ENCODE assay signal across 28 cellular contexts in the genomic region with DNA sequence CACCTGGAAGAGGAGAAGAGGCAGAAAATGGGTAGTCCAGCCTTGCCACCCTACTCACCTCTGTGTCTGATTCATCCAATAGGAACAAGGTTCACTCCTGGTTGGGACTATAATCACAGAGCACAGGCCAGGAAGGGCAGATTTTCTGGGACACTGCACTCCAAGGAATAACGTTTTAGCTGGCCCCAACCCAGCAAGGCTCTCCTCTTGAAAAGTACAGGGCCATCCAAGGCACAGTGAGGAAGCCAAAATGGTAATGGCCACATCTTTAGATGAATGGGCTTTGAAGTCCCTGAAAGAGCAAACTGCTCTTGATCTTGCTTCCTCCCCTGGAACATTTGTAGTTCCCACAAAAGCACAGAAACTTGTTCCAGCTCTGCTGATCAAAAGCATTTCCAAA.
"Had no signal": no experiment of that assay in that cellular context is flagged by ENCODE, and none has a peak within 500 bp of the region (broad histone marks: within the 10 kb centered on the region; RNA-seq: fewer than 3 reads in every experiment).

No MANE protein-coding gene starts in this region.

- FAIRE-seq: bronchial epithelial cell, TTC549 had no signal

- H3K27ac ChIP-seq: ascending aorta, cardiac muscle cell, VCaP had no signal

- H3K4me1 ChIP-seq: ascending aorta had no signal

- H3K27me3 ChIP-seq: ascending aorta, cardiac muscle cell had no signal

- H3K4me3 ChIP-seq: ascending aorta, cardiac muscle cell had no signal

- DNase-seq: activated B cell treated with CpG ODN at 0.5 μM for 24 hours; activated CD4-positive, alpha-beta memory T cell treated with anti-CD3 and anti-CD28 coated beads for 36 hours; activated CD4-positive, alpha-beta T cell treated with anti-CD3 and anti-CD28 coated beads for 4 hours; activated CD4-positive, alpha-beta T cell treated with anti-CD3 and anti-CD28 coated beads, Interleukin-2, amount 10 ng/mL, durations not matched to agents 24 days and 14 days; activated CD4-positive, alpha-beta T cell treated with anti-CD3 and anti-CD28 coated beads, Interleukin-2, amount 50 U/mL, for 1 hour; activated CD4-positive, alpha-beta T cell treated with anti-CD3 and anti-CD28 coated beads, Interleukin-2, amount 50 U/mL, for 4 hours; activated CD4-positive, CD25-positive, alpha-beta regulatory T cell treated with anti-CD3 and anti-CD28 coated beads, Interleukin-2, amount 50 U/mL, for 72 hours; activated CD8-positive, alpha-beta memory T cell treated with anti-CD3 and anti-CD28 coated beads, Interleukin-2, amount 50 U/mL, for 4 hours; activated CD8-positive, alpha-beta T cell treated with anti-CD3 and anti-CD28 coated beads for 36 hours; activated effector memory CD4-positive, alpha-beta T cell treated with anti-CD3 and anti-CD28 coated beads, Interleukin-2, amount 50 U/mL, for 16 hours; activated gamma-delta T cell treated with Interleukin-2 at 50 U/mL for 16 hours; activated naive CD4-positive, alpha-beta T cell; activated naive CD4-positive, alpha-beta T cell treated with anti-CD3 and anti-CD28 coated beads, Interleukin-2, amount 10 ng/mL, durations not matched to agents 7 days and 5 days; activated naive CD8-positive, alpha-beta T cell treated with anti-CD3 and anti-CD28 coated beads, Interleukin-2, amount 10 ng/mL, durations not matched to agents 7 days and 5 days; activated naive CD8-positive, alpha-beta T cell treated with anti-CD3 and anti-CD28 coated beads, Interleukin-2, amount 50 U/mL, for 24 hours; activated T-cell treated with anti-CD3 and anti-CD28 coated beads for 4 hours; activated T-cell treated with anti-CD3 and anti-CD28 coated beads, Interleukin-2, amount 50 U/mL, for 1 hour; activated T-cell treated with anti-CD3 and anti-CD28 coated beads, Interleukin-2, amount 50 U/mL, for 4 hours; activated T-cell treated with anti-CD3 and anti-CD28 coated beads, Interleukin-2, amount 50 U/mL, for 72 hours; SW 1271; T-helper 1 cell; T-helper 2 cell; T-helper 9 cell had no signal

- H3K36me3 ChIP-seq: ascending aorta, cardiac muscle cell had no signal
